ENCODE assay signal across 27 cellular contexts in genomic region chr9:72200452-72200851, GRCh38. TPM values are rescaled to one million over a fixed set of nuclear protein-coding genes. Genes with fewer than 3 reads are reported as not detected.
"Had no signal": no experiment of that assay in that cellular context is flagged by ENCODE, and none has a peak within 500 bp of the region (broad histone marks: within the 10 kb centered on the region; RNA-seq: fewer than 3 reads in every experiment).

No MANE protein-coding gene starts in this region.

- H3K4me3 Mint-ChIP-seq: naive thymus-derived CD8-positive, alpha-beta T cell; nephron progenitor cell; stimulated activated naive CD8-positive, alpha-beta T cell treated with anti-CD3 and anti-CD28 coated beads, Interleukin-15, amount 100 ng/mL, for 72 hours had no signal

- H3K9me3 Mint-ChIP-seq: naive thymus-derived CD8-positive, alpha-beta T cell; nephron progenitor cell; stimulated activated naive CD8-positive, alpha-beta T cell treated with anti-CD3 and anti-CD28 coated beads, Interleukin-15, amount 100 ng/mL, for 72 hours had no signal

- H3K4me1 Mint-ChIP-seq: naive thymus-derived CD8-positive, alpha-beta T cell; nephron progenitor cell; stimulated activated naive CD8-positive, alpha-beta T cell treated with anti-CD3 and anti-CD28 coated beads, Interleukin-15, amount 100 ng/mL, for 72 hours had no signal

- H3K27me3 Mint-ChIP-seq: stimulated activated naive CD8-positive, alpha-beta T cell treated with anti-CD3 and anti-CD28 coated beads, Interleukin-15, amount 100 ng/mL, for 72 hours had no signal

- DNase-seq: cortex of kidney; effector CD4-positive, alpha-beta T cell; foreskin keratinocyte; heart left ventricle; hippocampal formation; left cardiac atrium; left ventricle myocardium inferior; mammary epithelial cell; mesendoderm; midbrain; naive thymus-derived CD8-positive, alpha-beta T cell; nephron progenitor cell; nucleus accumbens; stimulated activated CD4-positive, alpha-beta T cell treated with anti-CD3 and anti-CD28 coated beads, Interleukin-12 subunit alpha, Interleukin-12 subunit beta, amount 100 ng/mL, for 4 hours; stimulated activated CD4-positive, alpha-beta T cell treated with anti-CD3 and anti-CD28 coated beads, Interleukin-1b, Interleukin-23, amount 100 ng/mL, for 48 hours; stimulated activated CD4-positive, alpha-beta T cell treated with anti-CD3 and anti-CD28 coated beads, Interleukin-4, amount 100 ng/mL, for 1 hour; stimulated activated CD8-positive, alpha-beta memory T cell treated with anti-CD3 and anti-CD28 coated beads, Interleukin-4, amount 100 ng/mL, for 48 hours; stimulated activated naive CD4-positive, alpha-beta T cell; stimulated activated naive CD8-positive, alpha-beta T cell treated with anti-CD3 and anti-CD28 coated beads, Interleukin-15, amount 100 ng/mL, for 72 hours; transverse colon; upper lobe of right lung; uterus had no signal

- ATAC-seq: foreskin keratinocyte; gastroesophageal sphincter; heart left ventricle; left cardiac atrium; naive thymus-derived CD8-positive, alpha-beta T cell; sciatic nerve; stimulated activated naive CD8-positive, alpha-beta T cell treated with anti-CD3 and anti-CD28 coated beads, Interleukin-15, amount 100 ng/mL, for 72 hours; upper lobe of right lung had no signal

- H3K36me3 Mint-ChIP-seq: naive thymus-derived CD8-positive, alpha-beta T cell had no signal

- H3K27ac Mint-ChIP-seq: naive thymus-derived CD8-positive, alpha-beta T cell; nephron progenitor cell; stimulated activated naive CD8-positive, alpha-beta T cell treated with anti-CD3 and anti-CD28 coated beads, Interleukin-15, amount 100 ng/mL, for 72 hours had no signal

RNA-seq across cellular contexts. Expression of gene GDA, which starts 51.2 kb away (rescaled TPM):
- total RNA-seq: dermis microvascular lymphatic vessel endothelial cell; gastroesophageal sphincter; mammary epithelial cell; myocyte; naive thymus-derived CD8-positive, alpha-beta T cell; osteocyte had no signal
